28 cellular contexts compared by ENCODE assay signal in genomic region chr3:11329779-11330178, GRCh38.
"Had no signal": no experiment of that assay in that cellular context is flagged by ENCODE, and none has a peak within 500 bp of the region (broad histone marks: within the 10 kb centered on the region; RNA-seq: fewer than 3 reads in every experiment).

No MANE protein-coding gene starts in this region.

- ATAC-seq: pancreas; right cardiac atrium; stimulated activated effector memory CD8-positive, alpha-beta T cell treated with anti-CD3 and anti-CD28 coated beads, Interleukin-12 subunit alpha, Interleukin-12 subunit beta, amount 100 ng/mL, for 72 hours; upper lobe of right lung had no signal

- H3K4me1 Mint-ChIP-seq: mesothelial cell of epicardium, naive B cell, nephron, neural crest cell had no signal

- H3K4me3 Mint-ChIP-seq: mesothelial cell of epicardium; naive B cell; nephron; neural crest cell; stimulated activated effector memory CD8-positive, alpha-beta T cell treated with anti-CD3 and anti-CD28 coated beads, Interleukin-12 subunit alpha, Interleukin-12 subunit beta, amount 100 ng/mL, for 72 hours; stimulated activated naive CD8-positive, alpha-beta T cell treated with anti-CD3 and anti-CD28 coated beads, Interleukin-15, Interleukin-2, amounts not matched to agents 100 ng/mL and 50 ng/mL, for 24 hours had no signal

- FAIRE-seq: pancreas, small intestine, urothelium cell line had no signal

- H3K9me3 Mint-ChIP-seq: mesothelial cell of epicardium; naive B cell; nephron; neural crest cell; stimulated activated effector memory CD8-positive, alpha-beta T cell treated with anti-CD3 and anti-CD28 coated beads, Interleukin-12 subunit alpha, Interleukin-12 subunit beta, amount 100 ng/mL, for 72 hours; stimulated activated naive CD8-positive, alpha-beta T cell treated with anti-CD3 and anti-CD28 coated beads, Interleukin-15, Interleukin-2, amounts not matched to agents 100 ng/mL and 50 ng/mL, for 24 hours had no signal

- H3K4me3 ChIP-seq: hepatocyte, left ventricle myocardium inferior, lung, pancreas, prostate gland, sigmoid colon, spleen, suprapubic skin, thoracic aorta, tibial artery, upper lobe of right lung had no signal

- H3K36me3 ChIP-seq: prostate gland had no signal

- H3K27ac Mint-ChIP-seq: mesothelial cell of epicardium; nephron; stimulated activated effector memory CD8-positive, alpha-beta T cell treated with anti-CD3 and anti-CD28 coated beads, Interleukin-12 subunit alpha, Interleukin-12 subunit beta, amount 100 ng/mL, for 72 hours; stimulated activated naive CD8-positive, alpha-beta T cell treated with anti-CD3 and anti-CD28 coated beads, Interleukin-15, Interleukin-2, amounts not matched to agents 100 ng/mL and 50 ng/mL, for 24 hours had no signal

- H3K4me1 ChIP-seq: left ventricle myocardium inferior, pancreas, prostate gland, sigmoid colon, spleen, suprapubic skin, tibial artery, upper lobe of right lung had no signal

- H3K27me3 Mint-ChIP-seq: naive B cell; stimulated activated naive CD8-positive, alpha-beta T cell treated with anti-CD3 and anti-CD28 coated beads, Interleukin-15, Interleukin-2, amounts not matched to agents 100 ng/mL and 50 ng/mL, for 24 hours had no signal

- H2AFZ ChIP-seq: hepatocyte had no signal

- H3K9me3 ChIP-seq: left ventricle myocardium inferior, pancreas, prostate gland, sigmoid colon, spleen, suprapubic skin, thoracic aorta, tibial artery, upper lobe of right lung had no signal

- DNase-seq: islet precursor cell; left ventricle myocardium inferior; mesendoderm; naive B cell; nucleus accumbens; pancreas; posterior cingulate gyrus; retina; right cardiac atrium; sigmoid colon; small intestine; spleen; stimulated activated CD4-positive, alpha-beta T cell treated with anti-CD3 and anti-CD28 coated beads, Interleukin-4, amount 100 ng/mL, for 24 hours; stimulated activated naive CD4-positive, alpha-beta T cell; tibial artery; trophoblast cell; upper lobe of right lung had no signal

- H3K27ac ChIP-seq: hepatocyte, left ventricle myocardium inferior, pancreas, prostate gland, sigmoid colon, spleen, suprapubic skin, thoracic aorta, tibial artery, upper lobe of right lung had no signal

- H3K36me3 Mint-ChIP-seq: naive B cell had no signal

- H3K27me3 ChIP-seq: hepatocyte, pancreas, sigmoid colon, spleen, suprapubic skin, tibial artery, upper lobe of right lung had no signal

- H3K4me2 ChIP-seq: hepatocyte had no signal
